Comparison of ENCODE assay signal across 26 cellular contexts in the genomic region with DNA sequence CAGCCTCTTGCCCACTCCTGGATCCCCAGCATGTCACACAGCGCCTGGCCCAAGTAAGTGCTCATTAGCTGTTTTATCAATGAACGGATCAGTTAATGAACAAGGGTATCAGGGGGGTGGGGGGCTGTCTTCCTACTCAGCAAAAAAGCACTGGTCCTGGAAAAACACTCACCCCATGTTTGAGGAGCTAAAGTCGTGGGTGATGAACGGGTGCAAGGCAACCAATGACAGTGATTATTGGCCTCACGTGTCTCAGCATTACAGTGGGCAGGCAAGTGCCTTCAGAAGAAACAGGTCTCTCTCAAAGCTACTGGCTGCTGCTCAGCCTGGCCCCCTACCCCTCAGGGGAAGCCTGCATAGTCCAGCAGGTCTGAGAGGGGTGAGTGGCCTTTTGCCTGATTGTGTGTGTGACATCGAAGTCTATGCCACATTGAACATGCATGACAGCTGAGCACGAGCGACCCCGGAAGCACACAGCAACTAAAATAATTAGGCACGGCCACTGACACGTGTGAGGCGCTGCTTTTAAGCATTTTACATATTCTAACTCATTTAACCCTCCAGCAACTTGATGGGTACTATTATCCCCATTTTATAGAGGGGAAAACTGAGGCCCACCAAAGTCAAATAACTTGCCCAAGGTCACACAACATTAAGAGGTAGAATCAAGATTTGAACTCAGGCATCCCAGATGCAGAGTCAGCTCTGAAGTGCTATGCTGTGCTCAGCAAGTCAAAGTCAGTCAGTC. TPM values are rescaled to one million over a fixed set of nuclear protein-coding genes. Genes with fewer than 3 reads are reported as not detected.
DNase-seq lines count a peak whose midpoint lies in the region; ATAC-seq, FAIRE-seq and TF ChIP-seq lines count a peak whose summit lies in the region.
"Had no signal": no experiment of that assay in that cellular context is flagged by ENCODE, and none has a peak within 500 bp of the region (broad histone marks: within the 10 kb centered on the region; RNA-seq: fewer than 3 reads in every experiment).

No MANE protein-coding gene starts in this region.

- H2AK5ac ChIP-seq in H1 (ENCODE audit: low read depth, low read length): no peak overlapping the region

- WGBS in H1 (ENCODE audit: extremely low coverage in 1 of 2, insufficient coverage in 1 of 2, insufficient read length in 1 of 2, insufficient replicate concordance in 2 of 2, low coverage in 1 of 2, low lambda C conversion rate in 2 of 2, missing lambda C conversion rate in 1 of 2), 2 experiments: 88% methylated on average over 10 of the region's 12 CpGs; no CpG with 5 or more reads in 1 of the 2 experiments

- H3K9me3 ChIP-seq in OCI-LY1 (ENCODE audit: low read length) (no peaks in the 10 kb centered on the region), H1 (ENCODE audit: insufficient read depth in 2 of 2, low read depth in 1 of 2, low read length in 1 of 2) (0 out of 4 replicates have a peak, but pooled peaks cover 0 to 3% of the 10 kb centered on the region in 2 experiments), colonic mucosa (no peaks in the 10 kb centered on the region)
- H3K9me3 ChIP-seq: BE2C, Caco-2 had no signal

- H3K4me1 ChIP-seq in OCI-LY1 (ENCODE audit: insufficient read depth, low read length, severe bottlenecking): no peaks in the 10 kb centered on the region
- H3K4me1 ChIP-seq in H1 (replicated peaks in 1 of 4; ENCODE audit: control insufficient read depth in 3 of 4, insufficient read depth in 4 of 4, low read length in 3 of 4): no peaks in the 10 kb centered on the region; a peak in 1 of 7 replicates
- no peaks in the 10 kb centered on the region for H3K4me1 ChIP-seq in colonic mucosa
- H3K4me1 ChIP-seq: BE2C had no signal

- no peak for TF ChIP-seq EP300 in H1 (IDR thresholded peaks at IDR 0.05; ENCODE audit: borderline replicate concordance in 1 of 2, low read depth in 2 of 2, low read length in 2 of 2)

- DNase-seq in CD14-positive monocyte (ENCODE audit: low spot score): peak; percentile 11
- no peak for DNase-seq in H1 (ENCODE audit: low read depth in 1 of 2, low spot score in 2 of 2)
- peak; percentile 21 for DNase-seq in sciatic nerve (ENCODE audit: low spot score)
- DNase-seq in colonic mucosa: no peak
- DNase-seq in NCI-H187 (lab: John Stamatoyannopoulos, UW): no peak
- no peak for DNase-seq in NCI-H510A treated with DMSO at 0.1 percent for 48 hours (lab: John Stamatoyannopoulos, UW)
- DNase-seq: ACHN; BE2C; C1 segment of cervical spinal cord; Caco-2; CD4-positive, alpha-beta T cell; DMS153; DMS79; GDM1; H7; HFFc6; IMR-90 had no signal

- H4K20me1 ChIP-seq in OCI-LY1 (ENCODE audit: insufficient read depth, low read length) (no peaks in the 10 kb centered on the region), H1 (replicated peaks in 1 of 2; ENCODE audit: control insufficient read depth in 1 of 2, insufficient read depth in 2 of 2, low read length in 2 of 2) (no peaks in the 10 kb centered on the region)

- ATAC-seq in sciatic nerve: no peak
- ATAC-seq: GM23338, HCT116 had no signal

- H4K91ac ChIP-seq in H1 (replicated peaks; ENCODE audit: insufficient read length, low read length): no peak overlapping the region

- H4K5ac ChIP-seq in H1 (ENCODE audit: insufficient read length, low read depth, low read length): no peak overlapping the region

- POLR2A ChIA-PET in H1 (lab: Charles Lee; ENCODE audit: partially characterized antibody): no interaction called here

- no peaks in the 10 kb centered on the region for H3K36me3 ChIP-seq in OCI-LY1 (ENCODE audit: insufficient read depth, low read length)
- H3K36me3 ChIP-seq in H1 (ENCODE audit: control insufficient read depth in 2 of 4, insufficient read depth in 4 of 4, low read length in 3 of 4): no peaks in the 10 kb centered on the region
- H3K36me3 ChIP-seq in colonic mucosa: no peaks in the 10 kb centered on the region
- H3K36me3 ChIP-seq: BE2C had no signal

- TF ChIP-seq RAD21 in H1 (IDR thresholded peaks at IDR 0.05 in 1 of 2, conservative IDR thresholded peaks at IDR 0.05 in 1 of 2; ENCODE audit: low read depth in 2 of 2, low read length in 2 of 2): no peak

- peaks cover 0 to 4% (median 0%) of the 10 kb centered on the region in 3 donors for H3K27me3 Mint-ChIP-seq in CD14-positive monocyte (ENCODE audit: low read depth in 3 of 3)
- H3K27me3 Mint-ChIP-seq: CD4-positive, alpha-beta T cell had no signal

- no peak overlapping the region for H3K4me3 Mint-ChIP-seq in CD14-positive monocyte
- H3K4me3 Mint-ChIP-seq: CD4-positive, alpha-beta T cell; GM23338; HFFc6 had no signal

- H3K14ac ChIP-seq in H1 (ENCODE audit: insufficient read length): no peak overlapping the region

- H3K4me2 ChIP-seq in OCI-LY1 (ENCODE audit: low read length) (peak overlapping the region; percentile 15; the same call in 1 of the 2 replicates), H1 (ENCODE audit: insufficient read depth in 1 of 2, low read depth in 2 of 2, low read length in 2 of 2) (no peak overlapping the region)
- H3K4me2 ChIP-seq: GM23338 had no signal

- H4K8ac ChIP-seq in H1 (ENCODE audit: extremely low read depth, insufficient read depth, low read length): no peak overlapping the region

- H3K23ac ChIP-seq in H1 (ENCODE audit: insufficient read length): no peak overlapping the region

- no peak overlapping the region for H3K27ac Mint-ChIP-seq in CD14-positive monocyte
- H3K27ac Mint-ChIP-seq: CD4-positive, alpha-beta T cell; GM23338; HFFc6 had no signal

- TF ChIP-seq POLR2A in H1 (IDR thresholded peaks at IDR 0.05; ENCODE audit: control extremely low read depth in 1 of 2, low read depth in 2 of 2, low read length in 2 of 2): no peak

- H3K9me3 Mint-ChIP-seq in CD14-positive monocyte: peaks cover 0 to 2% (median 0%) of the 10 kb centered on the region in 7 donors
- H3K9me3 Mint-ChIP-seq: CD4-positive, alpha-beta T cell; GM23338; HFFc6 had no signal

- CTCF ChIA-PET in H1 (lab: Charles Lee; ENCODE audit: partially characterized antibody): interaction anchor here (0.7 to 1.2 kb wide), 6 partner anchors 14 to 105 kb away, joined by 3 read pairs; a partner anchor contains a TSS

- no peak overlapping the region for H2BK12ac ChIP-seq in H1 (ENCODE audit: low read depth, low read length)

- no peaks in the 10 kb centered on the region for H3K23me2 ChIP-seq in H1 (ENCODE audit: low read depth, low read length)

- no peaks in the 10 kb centered on the region for H3K36me3 Mint-ChIP-seq in CD14-positive monocyte

- no peaks in the 10 kb centered on the region for H3K9me2 ChIP-seq in OCI-LY1 (ENCODE audit: low read depth, low read length)

- no peak overlapping the region for H3K4me3 ChIP-seq in OCI-LY1 (ENCODE audit: low read depth, low read length, poor library complexity, severe bottlenecking)
- H3K4me3 ChIP-seq in H1 (ENCODE audit: extremely low read depth in 1 of 4, insufficient read depth in 2 of 4, low read depth in 3 of 4, low read length in 4 of 4): no peak overlapping the region
- no peak overlapping the region for H3K4me3 ChIP-seq in colonic mucosa
- H3K4me3 ChIP-seq: GM23338 had no signal

- H2BK5ac ChIP-seq in H1 (ENCODE audit: low read depth, low read length): no peak overlapping the region

- no peak overlapping the region for H3K56ac ChIP-seq in H1 (replicated peaks; ENCODE audit: insufficient read length, low read depth, low read length)

- H3K18ac ChIP-seq in H1 (ENCODE audit: extremely low read depth, low read length): no peak overlapping the region

- H2BK120ac ChIP-seq in H1 (replicated peaks; ENCODE audit: low read depth, low read length): no peak overlapping the region

- no peak overlapping the region for H3K27ac ChIP-seq in OCI-LY1 (ENCODE audit: low read depth, low read length, poor library complexity, severe bottlenecking)
- no peak overlapping the region for H3K27ac ChIP-seq in H1 (ENCODE audit: low read depth, low read length)
- H3K27ac ChIP-seq in colonic mucosa: no peak overlapping the region
- H3K27ac ChIP-seq: HL-60 had no signal

- no peaks in the 10 kb centered on the region for H3F3A ChIP-seq in OCI-LY1 (ENCODE audit: insufficient read depth, low read length)

- H3K79me1 ChIP-seq in H1 (ENCODE audit: low read depth, low read length): no peaks in the 10 kb centered on the region

- TF ChIP-seq CTCF in CD14-positive monocyte (IDR thresholded peaks at IDR 0.05) (no peak), OCI-LY1 (IDR thresholded peaks at IDR 0.05; ENCODE audit: low read length) (no peak), H1 (IDR thresholded peaks at IDR 0.05; ENCODE audit: control extremely low read depth in 1 of 3, insufficient read depth in 1 of 3, low read depth in 1 of 3, low read length in 3 of 3) (no peak), colonic mucosa (IDR thresholded peaks at IDR 0.05) (no peak)

- no peak overlapping the region for H3K9ac ChIP-seq in OCI-LY1 (ENCODE audit: low read length)
- no peak overlapping the region for H3K9ac ChIP-seq in H1 (replicated peaks in 1 of 4; ENCODE audit: extremely low read depth in 1 of 4, low read depth in 3 of 4, low read length in 3 of 4)
- no peak overlapping the region for H3K9ac ChIP-seq in colonic mucosa (ENCODE audit: low read depth in 2 of 2, low read length in 2 of 2)

- no peak overlapping the region for H3K4ac ChIP-seq in H1 (replicated peaks; ENCODE audit: insufficient read length, low read depth, low read length)

- no peak overlapping the region for H2BK20ac ChIP-seq in H1 (ENCODE audit: low read length)

- H3K27me3 ChIP-seq in OCI-LY1 (ENCODE audit: insufficient read depth, low read length) (peaks cover 4% of the 10 kb centered on the region; the same call in 1 of the 2 replicates), H1 (replicated peaks in 1 of 4; ENCODE audit: control insufficient read depth in 3 of 4, extremely low read depth in 1 of 4, insufficient read depth in 3 of 4, low read length in 3 of 4) (no peaks in the 10 kb centered on the region; a peak in 1 of 7 replicates), colonic mucosa (no peaks in the 10 kb centered on the region)
- H3K27me3 ChIP-seq: BE2C had no signal

- intact Hi-C loops in CD14-positive monocyte (cut with micrococcal nuclease) (no loop called here), sciatic nerve (cut with DNase I) (no loop called here), colonic mucosa (cut with DNase I) (no loop called here)

- H3K79me2 ChIP-seq in OCI-LY1 (ENCODE audit: insufficient read depth, low read length) (no peaks in the 10 kb centered on the region), H1 (ENCODE audit: control insufficient read depth in 1 of 2, insufficient read depth in 2 of 2, low read length in 2 of 2) (no peaks in the 10 kb centered on the region)

- H2BK15ac ChIP-seq in H1 (ENCODE audit: low read length): no peak overlapping the region

- FAIRE-seq in H1 (lab: Jason Lieb, UNC): no peak
- FAIRE-seq: A204.1, D721Med, GM12892 had no signal

- H2AFZ ChIP-seq in OCI-LY1 (ENCODE audit: low read length): no peak overlapping the region
- H2AFZ ChIP-seq in H1 (ENCODE audit: low read length): no peak overlapping the region
- H2AFZ ChIP-seq: GM23338 had no signal

- no peaks in the 10 kb centered on the region for H3K4me1 Mint-ChIP-seq in CD14-positive monocyte
- H3K4me1 Mint-ChIP-seq: GM23338 had no signal

RNA-seq across cellular contexts. Expression of a gene that starts 2.6 kb away (rescaled TPM):
- polyA plus RNA-seq in CD14-positive monocyte: not detected
- not detected in 2 replicates for total RNA-seq in H1 (2021; fragmentation: NEBNext Ultra II Directional; extraction: Animal tissue kit (Norgen Biotek cat#: 25700))
- polyA plus RNA-seq in H1 (2011; rRNA removed): not detected in 2 replicates
- polyA plus RNA-seq in H1 (2011; cell fraction: cytosol; rRNA removed): not detected
- not detected for polyA plus RNA-seq in H1 (2011; cell fraction: nucleus; rRNA removed)
- not detected in 4 replicates for polyA plus RNA-seq in H1 (2012, experiment 1 of 2)
- not detected for polyA plus RNA-seq in H1 (2012, experiment 2 of 2)
- polyA plus RNA-seq in H1 (2013, experiment 1 of 2): not detected
- not detected for polyA plus RNA-seq in H1 (2013, experiment 2 of 2)
- not detected in 2 replicates for polyA minus RNA-seq in H1 (2011; rRNA and poly(A)+ RNA removed)
- polyA minus RNA-seq in H1 (2011; cell fraction: cytosol; rRNA and poly(A)+ RNA removed): not detected
- polyA minus RNA-seq in H1 (2011; cell fraction: nucleus; rRNA and poly(A)+ RNA removed): not detected
- total RNA-seq in sciatic nerve: not detected
- total RNA-seq in colonic mucosa: under 1 TPM; 0.10 to 0.66 TPM
- total RNA-seq: CD4-positive, alpha-beta T cell; Daoy; GM23338; H7; HFFc6; HT1080; IMR-90 had no signal
- polyA plus RNA-seq: GM23338, IMR-90 had no signal

RNA-seq across cellular contexts. Expression of a gene that starts 25.9 kb away (rescaled TPM):
- polyA plus RNA-seq in CD14-positive monocyte (not detected), H1 (2011; rRNA removed) (0.15 and 0.41 TPM in 2 replicates)
- total RNA-seq in H1 (2021; fragmentation: NEBNext Ultra II Directional; extraction: Animal tissue kit (Norgen Biotek cat#: 25700)): 0.17 TPM in 1 of 2 replicates, not detected in the other
- 0.04 TPM for polyA plus RNA-seq in H1 (2011; cell fraction: cytosol; rRNA removed)
- polyA plus RNA-seq in H1 (2011; cell fraction: nucleus; rRNA removed): 0.24 TPM
- polyA plus RNA-seq in H1 (2012, experiment 1 of 2): 0.20 to 0.27 TPM in 2 of 4 replicates, not detected in the others
- not detected for polyA plus RNA-seq in H1 (2012, experiment 2 of 2)
- 0.32 TPM for polyA plus RNA-seq in H1 (2013, experiment 1 of 2)
- polyA plus RNA-seq in H1 (2013, experiment 2 of 2): 0.20 TPM
- 1.3 TPM in 1 of 2 replicates, not detected in the other for polyA minus RNA-seq in H1 (2011; rRNA and poly(A)+ RNA removed)
- not detected for polyA minus RNA-seq in H1 (2011; cell fraction: cytosol; rRNA and poly(A)+ RNA removed)
- not detected for polyA minus RNA-seq in H1 (2011; cell fraction: nucleus; rRNA and poly(A)+ RNA removed)
- total RNA-seq in sciatic nerve (not detected), colonic mucosa (under 1 TPM in 1 of 2 donors, not detected in 1; 0.13 TPM)
- total RNA-seq: Caco-2; CD4-positive, alpha-beta T cell; Daoy; GM23338; HFFc6; HT1080; IMR-90 had no signal
- polyA plus RNA-seq: IMR-90 had no signal

RNA-seq across cellular contexts. Expression of a gene that starts 58.0 kb away (rescaled TPM):
- polyA plus RNA-seq in CD14-positive monocyte (not detected), H1 (2011; rRNA removed) (not detected in 2 replicates)
- total RNA-seq in H1 (2021; fragmentation: NEBNext Ultra II Directional; extraction: Animal tissue kit (Norgen Biotek cat#: 25700)): not detected in 2 replicates
- polyA plus RNA-seq in H1 (2011; cell fraction: cytosol; rRNA removed): not detected
- polyA plus RNA-seq in H1 (2011; cell fraction: nucleus; rRNA removed): not detected
- polyA plus RNA-seq in H1 (2012, experiment 1 of 2): not detected in 4 replicates
- not detected for polyA plus RNA-seq in H1 (2012, experiment 2 of 2)
- not detected for polyA plus RNA-seq in H1 (2013, experiment 1 of 2)
- not detected for polyA plus RNA-seq in H1 (2013, experiment 2 of 2)
- polyA minus RNA-seq in H1 (2011; rRNA and poly(A)+ RNA removed): not detected in 2 replicates
- polyA minus RNA-seq in H1 (2011; cell fraction: cytosol; rRNA and poly(A)+ RNA removed): not detected
- not detected for polyA minus RNA-seq in H1 (2011; cell fraction: nucleus; rRNA and poly(A)+ RNA removed)
- total RNA-seq in sciatic nerve (not detected), colonic mucosa (not detected)
- total RNA-seq: Caco-2; CD4-positive, alpha-beta T cell; Daoy; GM23338; H7; HFFc6; HT1080; IMR-90 had no signal
- polyA plus RNA-seq: GM23338, IMR-90 had no signal

RNA-seq across cellular contexts. Expression of a gene that starts 59.3 kb away (rescaled TPM):
- polyA plus RNA-seq in CD14-positive monocyte (10 to 100 TPM in 1 of 2 donors, 1 to 10 TPM in 1; 7.2 to 10.2 TPM), H1 (2011; rRNA removed) (37.7 and 55.6 TPM in 2 replicates)
- total RNA-seq in H1 (2021; fragmentation: NEBNext Ultra II Directional; extraction: Animal tissue kit (Norgen Biotek cat#: 25700)): 76.4 and 77.1 TPM in 2 replicates
- 40.1 TPM for polyA plus RNA-seq in H1 (2011; cell fraction: cytosol; rRNA removed)
- 113 TPM for polyA plus RNA-seq in H1 (2011; cell fraction: nucleus; rRNA removed)
- 53.8 to 65.2 TPM (median 57.5 TPM) in 4 replicates for polyA plus RNA-seq in H1 (2012, experiment 1 of 2)
- 68.7 TPM for polyA plus RNA-seq in H1 (2012, experiment 2 of 2)
- 53.1 TPM for polyA plus RNA-seq in H1 (2013, experiment 1 of 2)
- polyA plus RNA-seq in H1 (2013, experiment 2 of 2): 54.7 TPM
- polyA minus RNA-seq in H1 (2011; rRNA and poly(A)+ RNA removed): 16.5 and 24.7 TPM in 2 replicates
- polyA minus RNA-seq in H1 (2011; cell fraction: cytosol; rRNA and poly(A)+ RNA removed): 25.7 TPM
- polyA minus RNA-seq in H1 (2011; cell fraction: nucleus; rRNA and poly(A)+ RNA removed): 23.8 TPM
- total RNA-seq in sciatic nerve (16.5 TPM), colonic mucosa (10 to 100 TPM; 10.9 to 32.1 TPM)

Comparison
In these comparisons a context has a peak if more than half of its experiments do, and no peak if none do; other contexts are left out.
1. DNase-seq: peak in CD14-positive monocyte (single experiment) and sciatic nerve (single experiment); none in H1 (0 of 2), colonic mucosa (single experiment), NCI-H187 (0 of 2) and NCI-H510A treated with DMSO at 0.1 percent for 48 hours (single experiment).